Comparison of ENCODE assay signal across 1 cellular context in the genomic region with DNA sequence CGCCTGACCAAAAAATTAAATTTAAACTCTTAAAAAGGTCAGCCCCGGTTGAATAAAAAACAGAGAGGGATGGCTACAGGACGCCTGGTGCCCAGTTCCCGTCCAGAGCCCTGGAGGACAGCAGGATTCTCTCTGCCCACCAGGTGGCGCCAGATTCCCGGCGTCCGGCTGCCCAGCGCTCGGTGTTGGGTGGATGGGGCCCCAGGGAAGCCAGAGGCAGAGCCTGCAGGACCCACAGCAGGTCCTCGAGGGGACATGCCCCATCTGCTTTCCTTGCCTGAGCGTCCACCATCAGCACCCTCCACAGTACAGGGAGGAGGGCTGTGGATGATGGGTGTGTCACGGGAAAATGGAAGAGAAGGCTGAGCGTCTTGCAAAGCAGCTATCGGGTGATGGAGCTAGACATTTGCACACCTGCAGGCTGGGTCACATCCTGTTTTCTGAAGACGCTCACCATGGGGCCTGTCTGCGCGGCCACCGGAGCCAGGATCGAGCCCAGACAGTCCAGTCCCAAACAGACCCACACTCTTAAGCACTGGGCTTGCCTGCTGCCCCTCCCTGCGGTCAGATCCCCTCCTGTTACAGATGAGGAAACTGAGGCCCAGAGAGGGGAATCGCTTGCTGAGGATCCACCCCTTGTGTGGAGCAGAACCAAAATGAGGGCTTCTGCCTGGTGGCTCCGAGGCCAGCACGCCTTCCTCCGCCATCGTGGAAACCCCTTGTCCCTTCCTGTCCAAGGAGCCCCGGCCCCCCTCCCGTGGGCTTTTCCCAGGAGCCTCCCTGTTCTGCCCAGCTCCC.
TF ChIP-seq lines count a peak whose summit lies in the region.

No MANE protein-coding gene starts in this region.

TF ChIP-seq in HEK293, 187 proteins besides CTCF, POLR2A, EP300 and RAD21 (continued from another document):
- peak; percentile 55 for TF ChIP-seq GLIS1 (tag by site-specific recombination; IDR thresholded peaks at IDR 0.05)
- TF ChIP-seq FEZF1 (tag by site-specific recombination; IDR thresholded peaks at IDR 0.05): no peak
- TF ChIP-seq ZNF624 (tag by site-specific recombination; IDR thresholded peaks at IDR 0.05): no peak
- no peak for TF ChIP-seq HOXC10 (CRISPR knock-in tag; IDR thresholded peaks at IDR 0.05)
- no peak; the same call in 1 of the 2 replicates for TF ChIP-seq ZNF391 (tag by site-specific recombination; IDR thresholded peaks at IDR 0.05; ENCODE audit: borderline replicate concordance, low read depth)
- TF ChIP-seq ZNF214 (tag by site-specific recombination; IDR thresholded peaks at IDR 0.05; ENCODE audit: borderline replicate concordance): no peak
- TF ChIP-seq, protein P1, sequence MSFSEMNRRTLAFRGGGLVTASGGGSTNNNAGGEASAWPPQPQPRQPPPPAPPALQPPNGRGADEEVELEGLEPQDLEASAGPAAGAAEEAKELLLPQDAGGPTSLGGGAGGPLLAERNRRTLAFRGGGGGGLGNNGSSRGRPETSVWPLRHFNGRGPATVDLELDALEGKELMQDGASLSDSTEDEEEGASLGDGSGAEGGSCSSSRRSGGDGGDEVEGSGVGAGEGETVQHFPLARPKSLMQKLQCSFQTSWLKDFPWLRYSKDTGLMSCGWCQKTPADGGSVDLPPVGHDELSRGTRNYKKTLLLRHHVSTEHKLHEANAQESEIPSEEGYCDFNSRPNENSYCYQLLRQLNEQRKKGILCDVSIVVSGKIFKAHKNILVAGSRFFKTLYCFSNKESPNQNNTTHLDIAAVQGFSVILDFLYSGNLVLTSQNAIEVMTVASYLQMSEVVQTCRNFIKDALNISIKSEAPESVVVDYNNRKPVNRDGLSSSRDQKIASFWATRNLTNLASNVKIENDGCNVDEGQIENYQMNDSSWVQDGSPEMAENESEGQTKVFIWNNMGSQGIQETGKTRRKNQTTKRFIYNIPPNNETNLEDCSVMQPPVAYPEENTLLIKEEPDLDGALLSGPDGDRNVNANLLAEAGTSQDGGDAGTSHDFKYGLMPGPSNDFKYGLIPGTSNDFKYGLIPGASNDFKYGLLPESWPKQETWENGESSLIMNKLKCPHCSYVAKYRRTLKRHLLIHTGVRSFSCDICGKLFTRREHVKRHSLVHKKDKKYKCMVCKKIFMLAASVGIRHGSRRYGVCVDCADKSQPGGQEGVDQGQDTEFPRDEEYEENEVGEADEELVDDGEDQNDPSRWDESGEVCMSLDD (tag by site-specific recombination; IDR thresholded peaks at IDR 0.05): no peak
- no peak for TF ChIP-seq ZNF266 (tag by site-specific recombination; IDR thresholded peaks at IDR 0.05; ENCODE audit: low read depth)
- TF ChIP-seq, protein P2, sequence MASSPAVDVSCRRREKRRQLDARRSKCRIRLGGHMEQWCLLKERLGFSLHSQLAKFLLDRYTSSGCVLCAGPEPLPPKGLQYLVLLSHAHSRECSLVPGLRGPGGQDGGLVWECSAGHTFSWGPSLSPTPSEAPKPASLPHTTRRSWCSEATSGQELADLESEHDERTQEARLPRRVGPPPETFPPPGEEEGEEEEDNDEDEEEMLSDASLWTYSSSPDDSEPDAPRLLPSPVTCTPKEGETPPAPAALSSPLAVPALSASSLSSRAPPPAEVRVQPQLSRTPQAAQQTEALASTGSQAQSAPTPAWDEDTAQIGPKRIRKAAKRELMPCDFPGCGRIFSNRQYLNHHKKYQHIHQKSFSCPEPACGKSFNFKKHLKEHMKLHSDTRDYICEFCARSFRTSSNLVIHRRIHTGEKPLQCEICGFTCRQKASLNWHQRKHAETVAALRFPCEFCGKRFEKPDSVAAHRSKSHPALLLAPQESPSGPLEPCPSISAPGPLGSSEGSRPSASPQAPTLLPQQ (tag by site-specific recombination; IDR thresholded peaks at IDR 0.05): peak; percentile 83
- no peak for TF ChIP-seq HOXD13 (CRISPR knock-in tag; IDR thresholded peaks at IDR 0.05; ENCODE audit: borderline replicate concordance)
- no peak for TF ChIP-seq ZNF558 (tag by site-specific recombination; IDR thresholded peaks at IDR 0.05)
- peak; percentile 63 for TF ChIP-seq GLIS2 (tag by site-specific recombination; IDR thresholded peaks at IDR 0.05)
- no peak for TF ChIP-seq ZNF777 (tag by site-specific recombination; IDR thresholded peaks at IDR 0.05; ENCODE audit: borderline replicate concordance)
- TF ChIP-seq ZNF785 (tag by site-specific recombination; IDR thresholded peaks at IDR 0.05): no peak
- TF ChIP-seq ZNF501 (tag by site-specific recombination; IDR thresholded peaks at IDR 0.05): no peak
- TF ChIP-seq KLF9 (tag by site-specific recombination; IDR thresholded peaks at IDR 0.05; ENCODE audit: low read depth): peak; percentile 30; the same call in 1 of the 2 replicates
- TF ChIP-seq, protein P3, sequence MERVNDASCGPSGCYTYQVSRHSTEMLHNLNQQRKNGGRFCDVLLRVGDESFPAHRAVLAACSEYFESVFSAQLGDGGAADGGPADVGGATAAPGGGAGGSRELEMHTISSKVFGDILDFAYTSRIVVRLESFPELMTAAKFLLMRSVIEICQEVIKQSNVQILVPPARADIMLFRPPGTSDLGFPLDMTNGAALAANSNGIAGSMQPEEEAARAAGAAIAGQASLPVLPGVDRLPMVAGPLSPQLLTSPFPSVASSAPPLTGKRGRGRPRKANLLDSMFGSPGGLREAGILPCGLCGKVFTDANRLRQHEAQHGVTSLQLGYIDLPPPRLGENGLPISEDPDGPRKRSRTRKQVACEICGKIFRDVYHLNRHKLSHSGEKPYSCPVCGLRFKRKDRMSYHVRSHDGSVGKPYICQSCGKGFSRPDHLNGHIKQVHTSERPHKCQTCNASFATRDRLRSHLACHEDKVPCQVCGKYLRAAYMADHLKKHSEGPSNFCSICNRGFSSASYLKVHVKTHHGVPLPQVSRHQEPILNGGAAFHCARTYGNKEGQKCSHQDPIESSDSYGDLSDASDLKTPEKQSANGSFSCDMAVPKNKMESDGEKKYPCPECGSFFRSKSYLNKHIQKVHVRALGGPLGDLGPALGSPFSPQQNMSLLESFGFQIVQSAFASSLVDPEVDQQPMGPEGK (tag by site-specific recombination; IDR thresholded peaks at IDR 0.05): peak; percentile 46; the same call in 1 of the 2 replicates
- no peak for TF ChIP-seq MZF1 (tag by site-specific recombination; IDR thresholded peaks at IDR 0.05; ENCODE audit: borderline replicate concordance)
- TF ChIP-seq TCF7L2 (IDR thresholded peaks at IDR 0.05; ENCODE audit: borderline replicate concordance, low read depth, low read length): no peak
- TF ChIP-seq ZNF2 (tag by site-specific recombination; IDR thresholded peaks at IDR 0.05): peak; percentile 87
- no peak for TF ChIP-seq ZNF658 (tag by site-specific recombination; IDR thresholded peaks at IDR 0.05)
- peak; percentile 97 for TF ChIP-seq ZNF335 (tag by site-specific recombination; conservative IDR thresholded peaks at IDR 0.05)
- TF ChIP-seq, protein P4, sequence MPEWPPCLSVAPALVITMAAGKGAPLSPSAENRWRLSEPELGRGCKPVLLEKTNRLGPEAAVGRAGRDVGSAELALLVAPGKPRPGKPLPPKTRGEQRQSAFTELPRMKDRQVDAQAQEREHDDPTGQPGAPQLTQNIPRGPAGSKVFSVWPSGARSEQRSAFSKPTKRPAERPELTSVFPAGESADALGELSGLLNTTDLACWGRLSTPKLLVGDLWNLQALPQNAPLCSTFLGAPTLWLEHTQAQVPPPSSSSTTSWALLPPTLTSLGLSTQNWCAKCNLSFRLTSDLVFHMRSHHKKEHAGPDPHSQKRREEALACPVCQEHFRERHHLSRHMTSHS (tag by site-specific recombination; IDR thresholded peaks at IDR 0.05): no peak
- no peak for TF ChIP-seq ZNF175 (tag by site-specific recombination; IDR thresholded peaks at IDR 0.05)
- no peak for TF ChIP-seq OVOL3 (tag by site-specific recombination; IDR thresholded peaks at IDR 0.05)
- peak; percentile 91; the same call in 1 of the 2 replicates for TF ChIP-seq ZNF768 (tag by site-specific recombination; IDR thresholded peaks at IDR 0.05)
- TF ChIP-seq ZNF600 (tag by site-specific recombination; IDR thresholded peaks at IDR 0.05): peak; percentile 97
- TF ChIP-seq, protein P5, sequence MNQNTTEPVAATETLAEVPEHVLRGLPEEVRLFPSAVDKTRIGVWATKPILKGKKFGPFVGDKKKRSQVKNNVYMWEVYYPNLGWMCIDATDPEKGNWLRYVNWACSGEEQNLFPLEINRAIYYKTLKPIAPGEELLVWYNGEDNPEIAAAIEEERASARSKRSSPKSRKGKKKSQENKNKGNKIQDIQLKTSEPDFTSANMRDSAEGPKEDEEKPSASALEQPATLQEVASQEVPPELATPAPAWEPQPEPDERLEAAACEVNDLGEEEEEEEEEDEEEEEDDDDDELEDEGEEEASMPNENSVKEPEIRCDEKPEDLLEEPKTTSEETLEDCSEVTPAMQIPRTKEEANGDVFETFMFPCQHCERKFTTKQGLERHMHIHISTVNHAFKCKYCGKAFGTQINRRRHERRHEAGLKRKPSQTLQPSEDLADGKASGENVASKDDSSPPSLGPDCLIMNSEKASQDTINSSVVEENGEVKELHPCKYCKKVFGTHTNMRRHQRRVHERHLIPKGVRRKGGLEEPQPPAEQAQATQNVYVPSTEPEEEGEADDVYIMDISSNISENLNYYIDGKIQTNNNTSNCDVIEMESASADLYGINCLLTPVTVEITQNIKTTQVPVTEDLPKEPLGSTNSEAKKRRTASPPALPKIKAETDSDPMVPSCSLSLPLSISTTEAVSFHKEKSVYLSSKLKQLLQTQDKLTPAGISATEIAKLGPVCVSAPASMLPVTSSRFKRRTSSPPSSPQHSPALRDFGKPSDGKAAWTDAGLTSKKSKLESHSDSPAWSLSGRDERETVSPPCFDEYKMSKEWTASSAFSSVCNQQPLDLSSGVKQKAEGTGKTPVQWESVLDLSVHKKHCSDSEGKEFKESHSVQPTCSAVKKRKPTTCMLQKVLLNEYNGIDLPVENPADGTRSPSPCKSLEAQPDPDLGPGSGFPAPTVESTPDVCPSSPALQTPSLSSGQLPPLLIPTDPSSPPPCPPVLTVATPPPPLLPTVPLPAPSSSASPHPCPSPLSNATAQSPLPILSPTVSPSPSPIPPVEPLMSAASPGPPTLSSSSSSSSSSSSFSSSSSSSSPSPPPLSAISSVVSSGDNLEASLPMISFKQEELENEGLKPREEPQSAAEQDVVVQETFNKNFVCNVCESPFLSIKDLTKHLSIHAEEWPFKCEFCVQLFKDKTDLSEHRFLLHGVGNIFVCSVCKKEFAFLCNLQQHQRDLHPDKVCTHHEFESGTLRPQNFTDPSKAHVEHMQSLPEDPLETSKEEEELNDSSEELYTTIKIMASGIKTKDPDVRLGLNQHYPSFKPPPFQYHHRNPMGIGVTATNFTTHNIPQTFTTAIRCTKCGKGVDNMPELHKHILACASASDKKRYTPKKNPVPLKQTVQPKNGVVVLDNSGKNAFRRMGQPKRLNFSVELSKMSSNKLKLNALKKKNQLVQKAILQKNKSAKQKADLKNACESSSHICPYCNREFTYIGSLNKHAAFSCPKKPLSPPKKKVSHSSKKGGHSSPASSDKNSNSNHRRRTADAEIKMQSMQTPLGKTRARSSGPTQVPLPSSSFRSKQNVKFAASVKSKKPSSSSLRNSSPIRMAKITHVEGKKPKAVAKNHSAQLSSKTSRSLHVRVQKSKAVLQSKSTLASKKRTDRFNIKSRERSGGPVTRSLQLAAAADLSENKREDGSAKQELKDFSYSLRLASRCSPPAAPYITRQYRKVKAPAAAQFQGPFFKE (tag by site-specific recombination; IDR thresholded peaks at IDR 0.05; ENCODE audit: borderline replicate concordance): no peak
- TF ChIP-seq, protein P6, sequence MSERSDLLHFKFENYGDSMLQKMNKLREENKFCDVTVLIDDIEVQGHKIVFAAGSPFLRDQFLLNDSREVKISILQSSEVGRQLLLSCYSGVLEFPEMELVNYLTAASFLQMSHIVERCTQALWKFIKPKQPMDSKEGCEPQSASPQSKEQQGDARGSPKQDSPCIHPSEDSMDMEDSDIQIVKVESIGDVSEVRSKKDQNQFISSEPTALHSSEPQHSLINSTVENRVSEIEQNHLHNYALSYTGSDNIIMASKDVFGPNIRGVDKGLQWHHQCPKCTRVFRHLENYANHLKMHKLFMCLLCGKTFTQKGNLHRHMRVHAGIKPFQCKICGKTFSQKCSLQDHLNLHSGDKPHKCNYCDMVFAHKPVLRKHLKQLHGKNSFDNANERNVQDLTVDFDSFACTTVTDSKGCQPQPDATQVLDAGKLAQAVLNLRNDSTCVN (tag by site-specific recombination; optimal IDR thresholded peaks at IDR 0.05): peak; percentile 10
- peak; percentile 31 for TF ChIP-seq BCL11A (tag by site-specific recombination; IDR thresholded peaks at IDR 0.05; ENCODE audit: low read depth)
- TF ChIP-seq BCL11B (tag by site-specific recombination; IDR thresholded peaks at IDR 0.05; ENCODE audit: low read depth): no peak
- no peak for TF ChIP-seq ZXDB (tag by site-specific recombination; IDR thresholded peaks at IDR 0.05)
- TF ChIP-seq, protein P7, sequence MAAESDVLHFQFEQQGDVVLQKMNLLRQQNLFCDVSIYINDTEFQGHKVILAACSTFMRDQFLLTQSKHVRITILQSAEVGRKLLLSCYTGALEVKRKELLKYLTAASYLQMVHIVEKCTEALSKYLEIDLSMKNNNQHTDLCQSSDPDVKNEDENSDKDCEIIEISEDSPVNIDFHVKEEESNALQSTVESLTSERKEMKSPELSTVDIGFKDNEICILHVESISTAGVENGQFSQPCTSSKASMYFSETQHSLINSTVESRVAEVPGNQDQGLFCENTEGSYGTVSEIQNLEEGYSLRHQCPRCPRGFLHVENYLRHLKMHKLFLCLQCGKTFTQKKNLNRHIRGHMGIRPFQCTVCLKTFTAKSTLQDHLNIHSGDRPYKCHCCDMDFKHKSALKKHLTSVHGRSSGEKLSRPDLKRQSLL (tag by site-specific recombination; IDR thresholded peaks at IDR 0.05): peak; percentile 39; the same call in 1 of the 2 replicates
- no peak for TF ChIP-seq ZNF530 (tag by site-specific recombination; IDR thresholded peaks at IDR 0.05; ENCODE audit: low read depth)
- no peak for TF ChIP-seq ZNF394 (tag by site-specific recombination; IDR thresholded peaks at IDR 0.05; ENCODE audit: borderline replicate concordance)
- no peak for TF ChIP-seq ZFP41 (tag by site-specific recombination; IDR thresholded peaks at IDR 0.05; ENCODE audit: borderline replicate concordance)
- no peak for TF ChIP-seq ZNF707 (tag by site-specific recombination; IDR thresholded peaks at IDR 0.05)
- TF ChIP-seq ZNF660 (tag by site-specific recombination; IDR thresholded peaks at IDR 0.05): no peak
- no peak for TF ChIP-seq ZNF292 (tag by site-specific recombination; IDR thresholded peaks at IDR 0.05; ENCODE audit: borderline replicate concordance, low read depth)
- TF ChIP-seq SETDB1 (IDR thresholded peaks at IDR 0.05; ENCODE audit: insufficient read length, low read length): no peak
- TF ChIP-seq, protein P8, sequence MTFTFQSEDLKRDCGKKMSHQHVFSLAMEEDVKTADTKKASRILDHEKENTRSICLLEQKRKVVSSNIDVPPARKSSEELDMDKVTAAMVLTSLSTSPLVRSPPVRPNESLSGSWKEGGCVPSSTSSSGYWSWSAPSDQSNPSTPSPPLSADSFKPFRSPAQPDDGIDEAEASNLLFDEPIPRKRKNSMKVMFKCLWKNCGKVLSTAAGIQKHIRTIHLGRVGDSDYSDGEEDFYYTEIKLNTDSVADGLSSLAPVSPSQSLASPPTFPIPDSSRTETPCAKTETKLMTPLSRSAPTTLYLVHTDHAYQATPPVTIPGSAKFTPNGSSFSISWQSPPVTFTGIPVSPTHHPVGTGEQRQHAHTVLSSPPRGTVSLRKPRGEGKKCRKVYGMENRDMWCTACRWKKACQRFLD (tag by site-specific recombination; IDR thresholded peaks at IDR 0.05): no peak
- TF ChIP-seq GFI1B (tag by site-specific recombination; IDR thresholded peaks at IDR 0.05): no peak
- TF ChIP-seq ZNF596 (tag by site-specific recombination; IDR thresholded peaks at IDR 0.05): no peak
- TF ChIP-seq ZNF366 (tag by site-specific recombination; conservative IDR thresholded peaks at IDR 0.05): no peak
- TF ChIP-seq ZIC2 (tag by site-specific recombination; IDR thresholded peaks at IDR 0.05): peak; percentile 46
- TF ChIP-seq RBAK (tag by site-specific recombination; IDR thresholded peaks at IDR 0.05): no peak
- TF ChIP-seq ZNF174 (tag by site-specific recombination; IDR thresholded peaks at IDR 0.05): no peak
- no peak for TF ChIP-seq ZNF548 (tag by site-specific recombination; IDR thresholded peaks at IDR 0.05)
